8 cellular contexts compared by ENCODE assay signal in the genomic region with DNA sequence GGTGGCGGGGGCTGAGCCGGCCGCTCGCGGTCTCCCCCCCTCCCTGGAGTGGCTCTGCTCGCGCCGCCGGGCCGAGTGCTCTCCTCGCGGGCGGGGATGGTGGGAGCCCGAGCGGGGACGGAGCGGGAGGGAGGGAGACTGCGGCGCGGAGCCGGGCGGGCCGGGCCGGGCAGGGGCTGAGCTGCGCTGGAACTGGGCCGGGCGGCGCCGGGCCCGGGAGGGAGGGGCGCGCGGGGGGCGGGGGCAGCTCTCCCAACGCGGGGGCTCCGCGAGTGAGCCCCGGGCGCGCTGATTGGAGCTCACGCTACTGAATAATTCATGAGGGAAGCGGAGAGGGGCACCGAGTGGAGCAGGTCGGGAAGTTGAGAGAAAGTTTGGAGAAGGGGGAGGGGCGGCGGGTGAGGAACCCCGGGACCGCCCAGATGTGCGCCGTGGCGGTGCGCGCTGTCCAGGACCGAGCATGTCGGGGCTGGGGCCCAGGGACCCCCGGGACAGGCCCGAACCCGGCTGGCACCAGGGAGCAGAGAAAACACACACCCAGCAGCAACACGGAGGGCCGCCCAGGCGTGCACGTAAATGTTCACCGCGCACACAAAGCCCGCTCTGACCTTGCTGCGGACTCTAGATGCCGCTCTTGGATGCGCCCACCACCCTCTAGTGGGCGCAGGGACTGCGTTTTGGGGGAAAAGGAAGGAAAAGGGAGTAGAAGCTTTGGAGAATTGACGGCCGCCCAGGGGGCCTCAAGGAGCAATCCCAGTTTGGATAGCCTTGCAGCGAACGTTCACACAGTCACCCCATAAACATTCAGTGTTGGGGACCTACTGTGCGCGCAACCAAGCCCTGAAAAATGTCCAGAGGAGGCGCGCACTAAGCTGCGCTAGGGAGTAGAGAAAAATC. TPM values are rescaled to one million over a fixed set of nuclear protein-coding genes. Genes with fewer than 3 reads are reported as not detected.
DNase-seq lines count a peak whose midpoint lies in the region; ATAC-seq and TF ChIP-seq lines count a peak whose summit lies in the region.

Gene EPHB4, minus strand, starts transcription at position 194 of the 897 bp plus-strand sequence. CDS start 493 bp downstream, outside the sequence.

- DNase-seq in NCI-H146 (lab: John Stamatoyannopoulos, UW) (peak; percentile 38), NCI-H146 treated with DMSO at 0.1 percent for 48 hours (lab: John Stamatoyannopoulos, UW; ENCODE audit: unreplicated experiment) (no peak), NCI-H1105 (lab: John Stamatoyannopoulos, UW) (peak; percentile 50), astrocyte of the cerebellum (ENCODE audit: low read depth) (peak; percentile 50), right cardiac atrium (peak; percentile 89 to 95 (median 94)), pulmonary artery endothelial cell (ENCODE audit: low read depth, low spot score) (peak; percentile 56)

- ATAC-seq in right cardiac atrium (peak; percentile 79 to 89), HG03025 (IDR thresholded peaks at IDR 0.05; ENCODE audit: low FRiP score, unreplicated experiment) (no peak), GM19324 (IDR thresholded peaks at IDR 0.05; ENCODE audit: low FRiP score, unreplicated experiment) (no peak)

- no peaks in the 10 kb centered on the region for H3K27me3 ChIP-seq in right cardiac atrium (ENCODE audit: control insufficient read depth, insufficient read depth)

- H3K9me3 ChIP-seq in right cardiac atrium (ENCODE audit: control insufficient read depth, low read length) = no peaks in the 10 kb centered on the region

- intact Hi-C loops in right cardiac atrium (cut with DNase I) = no loop called here

- peak within 1 kb of the TSS; percentile 76 for H3K27ac ChIP-seq in right cardiac atrium (ENCODE audit: low read length)

- TF ChIP-seq CTCF in astrocyte of the cerebellum (IDR thresholded peaks at IDR 0.05; ENCODE audit: low read depth, low read length, missing control alignments) = peak; percentile 63

- WGBS in right cardiac atrium = under 1% methylated on average over 79 of the region's 80 CpGs

- in situ Hi-C loops in astrocyte of the cerebellum (cut with HindIII; ENCODE audit: low sequenced_read_pairs) = no loop called here

- H3K4me1 ChIP-seq in right cardiac atrium (ENCODE audit: control insufficient read depth, insufficient read depth, low read length) = no peaks in the 10 kb centered on the region

- H3K4me3 ChIP-seq in astrocyte of the cerebellum (ENCODE audit: low read depth, low read length) (peak within 1 kb of the TSS; percentile 81), right cardiac atrium (ENCODE audit: low read length) (peak within 1 kb of the TSS; percentile 92)

RNA-seq across cellular contexts. Expression of gene EPHB4, which starts in this region (rescaled TPM):
- total RNA-seq in right cardiac atrium (10 to 100 TPM; 28.0 to 51.4 (median 33.6) TPM), pulmonary artery endothelial cell (184 and 276 TPM in 2 replicates)
- polyA plus RNA-seq in right cardiac atrium = 14.4 TPM

Comparison
In these comparisons a context has a peak if more than half of its experiments do, and no peak if none do; other contexts are left out.
1. ATAC-seq: peak in right cardiac atrium (2 of 2); none in HG03025 (single experiment) and GM19324 (single experiment).